21 cellular contexts compared by ENCODE assay signal in the genomic region with DNA sequence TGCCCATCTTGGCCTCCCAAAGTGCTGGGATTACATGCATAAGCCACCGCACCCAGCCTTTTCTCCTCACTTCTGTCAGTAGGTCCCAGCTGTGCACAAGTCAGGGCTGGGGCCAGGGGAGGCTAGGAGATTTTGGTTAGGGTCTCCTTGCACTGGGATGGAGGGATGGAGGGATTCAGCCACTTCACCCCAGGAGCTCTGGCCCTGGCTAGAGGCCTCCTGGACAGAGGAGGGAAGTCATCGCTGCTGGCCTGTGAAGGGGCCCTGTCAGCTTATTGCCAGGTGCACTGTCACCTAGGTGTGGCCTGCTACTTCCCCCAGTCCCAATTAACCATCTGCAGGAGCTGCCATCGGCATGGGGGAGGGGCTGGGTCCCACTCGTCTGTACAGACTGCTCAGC. TPM values are rescaled to one million over a fixed set of nuclear protein-coding genes. Genes with fewer than 3 reads are reported as not detected.
"Had no signal": no experiment of that assay in that cellular context is flagged by ENCODE, and none has a peak within 500 bp of the region (broad histone marks: within the 10 kb centered on the region; RNA-seq: fewer than 3 reads in every experiment).

No MANE protein-coding gene starts in this region.

- H3K4me1 Mint-ChIP-seq: activated CD4-positive, alpha-beta T cell treated with anti-CD3 and anti-CD28 coated beads, Interleukin-2, amount 10 ng/mL, durations not matched to agents 24 days and 14 days; activated naive CD8-positive, alpha-beta T cell treated with anti-CD3 and anti-CD28 coated beads, Interleukin-2, amount 10 ng/mL, durations not matched to agents 7 days and 5 days; activated T-helper 17 cell treated with anti-CD3 and anti-CD28 coated beads, Interleukin-2, amount 50 U/mL, for 72 hours; memory B cell had no signal

- H3K4me3 ChIP-seq: colonic mucosa, esophagus muscularis mucosa had no signal

- ATAC-seq: activated CD4-positive, CD25-positive, alpha-beta regulatory T cell treated with anti-CD3 and anti-CD28 coated beads, Interleukin-2, amount 50 U/mL, for 24 hours; activated CD8-positive, alpha-beta T cell treated with anti-CD3 and anti-CD28 coated beads, Interleukin-2, amount 10 ng/mL, durations not matched to agents 7 days and 5 days; activated T-helper 17 cell treated with anti-CD3 and anti-CD28 coated beads, Interleukin-2, amount 50 U/mL, for 72 hours; left colon had no signal

- H3K36me3 Mint-ChIP-seq: activated naive CD8-positive, alpha-beta T cell treated with anti-CD3 and anti-CD28 coated beads, Interleukin-2, amount 10 ng/mL, durations not matched to agents 7 days and 5 days; memory B cell had no signal

- H3K27ac ChIP-seq: colonic mucosa, esophagus muscularis mucosa, VCaP had no signal

- H3K4me1 ChIP-seq: colonic mucosa, esophagus muscularis mucosa had no signal

- H3K27ac Mint-ChIP-seq: activated CD4-positive, alpha-beta T cell treated with anti-CD3 and anti-CD28 coated beads, Interleukin-2, amount 10 ng/mL, durations not matched to agents 24 days and 14 days; activated CD8-positive, alpha-beta T cell treated with anti-CD3 and anti-CD28 coated beads, Interleukin-2, amount 10 ng/mL, durations not matched to agents 7 days and 5 days; activated naive CD8-positive, alpha-beta T cell treated with anti-CD3 and anti-CD28 coated beads, Interleukin-2, amount 10 ng/mL, durations not matched to agents 7 days and 5 days; activated T-cell treated with anti-CD3 and anti-CD28 coated beads, Interleukin-2, amount 50 U/mL, for 24 hours; activated T-helper 17 cell treated with anti-CD3 and anti-CD28 coated beads, Interleukin-2, amount 50 U/mL, for 72 hours; memory B cell had no signal

- H3K36me3 ChIP-seq: colonic mucosa, esophagus muscularis mucosa had no signal

- FAIRE-seq: bronchial epithelial cell, frontal cortex, islet of Langerhans had no signal

- H3K27me3 Mint-ChIP-seq: activated CD4-positive, alpha-beta T cell treated with anti-CD3 and anti-CD28 coated beads, Interleukin-2, amount 10 ng/mL, durations not matched to agents 24 days and 14 days; memory B cell had no signal

- H3K9me3 Mint-ChIP-seq: activated CD4-positive, alpha-beta T cell treated with anti-CD3 and anti-CD28 coated beads, Interleukin-2, amount 10 ng/mL, durations not matched to agents 24 days and 14 days; activated naive CD8-positive, alpha-beta T cell treated with anti-CD3 and anti-CD28 coated beads, Interleukin-2, amount 10 ng/mL, durations not matched to agents 7 days and 5 days; activated T-cell treated with anti-CD3 and anti-CD28 coated beads, Interleukin-2, amount 50 U/mL, for 24 hours had no signal

- H3K9me3 ChIP-seq: colonic mucosa, esophagus muscularis mucosa had no signal

- H3K27me3 ChIP-seq: colonic mucosa had no signal

- H3K4me3 Mint-ChIP-seq: activated CD4-positive, alpha-beta T cell treated with anti-CD3 and anti-CD28 coated beads, Interleukin-2, amount 10 ng/mL, durations not matched to agents 24 days and 14 days; activated CD8-positive, alpha-beta T cell treated with anti-CD3 and anti-CD28 coated beads, Interleukin-2, amount 10 ng/mL, durations not matched to agents 7 days and 5 days; activated naive CD8-positive, alpha-beta T cell treated with anti-CD3 and anti-CD28 coated beads, Interleukin-2, amount 10 ng/mL, durations not matched to agents 7 days and 5 days; activated T-cell treated with anti-CD3 and anti-CD28 coated beads, Interleukin-2, amount 50 U/mL, for 24 hours; activated T-helper 17 cell treated with anti-CD3 and anti-CD28 coated beads, Interleukin-2, amount 50 U/mL, for 72 hours; memory B cell had no signal

- DNase-seq: activated CD4-positive, alpha-beta T cell treated with anti-CD3 and anti-CD28 coated beads, Interleukin-2, amount 10 ng/mL, durations not matched to agents 24 days and 14 days; activated CD8-positive, alpha-beta T cell treated with anti-CD3 and anti-CD28 coated beads, Interleukin-2, amount 10 ng/mL, durations not matched to agents 7 days and 5 days; activated naive CD4-positive, alpha-beta T cell treated with Interleukin-2 at 50 U/mL for 16 hours; activated naive CD8-positive, alpha-beta T cell treated with anti-CD3 and anti-CD28 coated beads, Interleukin-2, amount 10 ng/mL, durations not matched to agents 7 days and 5 days; activated T-cell treated with anti-CD3 and anti-CD28 coated beads, Interleukin-2, amount 50 U/mL, for 24 hours; amniotic stem cell; colonic mucosa; left colon; nucleus accumbens; stimulated activated CD4-positive, alpha-beta T cell treated with anti-CD3 and anti-CD28 coated beads, Interleukin-4, amount 100 ng/mL, for 24 hours; stimulated activated naive CD4-positive, alpha-beta T cell treated with Interleukin-2 at 50 U/mL for 16 hours had no signal

RNA-seq across cellular contexts. Expression of a gene that starts 52.2 kb away (rescaled TPM):
- total RNA-seq: activated CD4-positive, alpha-beta T cell treated with anti-CD3 and anti-CD28 coated beads, Interleukin-2, amount 10 ng/mL, durations not matched to agents 24 days and 14 days; activated CD8-positive, alpha-beta T cell treated with anti-CD3 and anti-CD28 coated beads, Interleukin-2, amount 10 ng/mL, durations not matched to agents 7 days and 5 days; activated naive CD8-positive, alpha-beta T cell treated with anti-CD3 and anti-CD28 coated beads, Interleukin-2, amount 10 ng/mL, durations not matched to agents 7 days and 5 days; activated T-helper 17 cell treated with anti-CD3 and anti-CD28 coated beads, Interleukin-2, amount 50 U/mL, for 72 hours; colonic mucosa; left colon; myocyte; T-helper 2 cell treated with Interferon-gamma antibody and Interleukin-4, amounts not matched to agents 100 ng/mL and 5 ng/mL, for 36 hours had no signal
